In genomic region chr9:114346146-114346545, GRCh38 we compare ENCODE assay signal across 16 cellular contexts. TPM values are rescaled to one million over a fixed set of nuclear protein-coding genes. Genes with fewer than 3 reads are reported as not detected.
A peak's percentile ranks its signal among the peaks of the same experiment; 100 is the strongest.
DNase-seq lines count a peak whose midpoint lies in the region; ATAC-seq and TF ChIP-seq lines count a peak whose summit lies in the region.
"Had no signal": no experiment of that assay in that cellular context is flagged by ENCODE, and none has a peak within 500 bp of the region (broad histone marks: within the 10 kb centered on the region; RNA-seq: fewer than 3 reads in every experiment).

No MANE protein-coding gene starts in this region.

- no peaks in the 10 kb centered on the region for H3K9me3 Mint-ChIP-seq in activated naive CD4-positive, alpha-beta T cell treated with anti-CD3 and anti-CD28 coated beads for 36 hours
- H3K9me3 Mint-ChIP-seq in activated naive CD4-positive, alpha-beta T cell treated with anti-CD3 and anti-CD28 coated beads, Interleukin-2, amount 50 U/mL, for 72 hours: no peaks in the 10 kb centered on the region
- no peaks in the 10 kb centered on the region for H3K9me3 Mint-ChIP-seq in chondrocyte (ENCODE audit: low read depth)
- H3K9me3 Mint-ChIP-seq: CD4-positive, alpha-beta memory T cell had no signal

- intact Hi-C loops in activated naive CD4-positive, alpha-beta T cell treated with anti-CD3 and anti-CD28 coated beads for 36 hours (cut with micrococcal nuclease): loop anchor here (5.0 kb wide), 1 partner anchor 141 kb away; no protein-coding TSS in a partner anchor
- intact Hi-C loops in spleen (cut with DNase I; ENCODE audit: low total_unique reads): loop anchor here (10.0 kb wide), 1 partner anchor 49 kb away; no protein-coding TSS in a partner anchor

- peaks cover 41% of the 10 kb centered on the region for H3K4me1 Mint-ChIP-seq in activated naive CD4-positive, alpha-beta T cell treated with anti-CD3 and anti-CD28 coated beads for 36 hours (ENCODE audit: low read depth)
- H3K4me1 Mint-ChIP-seq in chondrocyte (ENCODE audit: low read depth): peaks cover 28% of the 10 kb centered on the region

- H3K4me1 ChIP-seq in spleen: peaks cover 8 to 64% (median 28%) of the 10 kb centered on the region in 6 donors

- H3K27ac ChIP-seq in RWPE1 (0 out of 2 replicates have a peak overlapping the region, but pooled peaks have one; percentile 1), spleen (peak overlapping the region in 3 of 8 donors; percentile 8 to 84 (median 17))

- H3K27me3 Mint-ChIP-seq in activated naive CD4-positive, alpha-beta T cell treated with anti-CD3 and anti-CD28 coated beads for 36 hours (ENCODE audit: low read depth): no peaks in the 10 kb centered on the region
- H3K27me3 Mint-ChIP-seq in chondrocyte (ENCODE audit: low read depth): no peaks in the 10 kb centered on the region
- H3K27me3 Mint-ChIP-seq: CD4-positive, alpha-beta memory T cell had no signal

- H3K27me3 ChIP-seq in spleen (replicated peaks in 1 of 7): no peaks in the 10 kb centered on the region

- TF ChIP-seq CTCF in RWPE1 (conservative IDR thresholded peaks at IDR 0.05; ENCODE audit: low read depth) (no peak), chondrocyte (IDR thresholded peaks at IDR 0.05) (no peak), spleen (IDR thresholded peaks at IDR 0.05 in 8 of 11, conservative IDR thresholded peaks at IDR 0.05 in 3 of 11) (no peak)

- ATAC-seq in activated naive CD4-positive, alpha-beta T cell treated with anti-CD3 and anti-CD28 coated beads, Interleukin-2, amount 50 U/mL, for 72 hours: no peak
- ATAC-seq in GM18502 (IDR thresholded peaks at IDR 0.05; ENCODE audit: poor library complexity, unreplicated experiment) (no peak), HG03565 (IDR thresholded peaks at IDR 0.05; ENCODE audit: unreplicated experiment) (no peak)

- WGBS in spleen, 5 donors: 90 to 95% (median 90%) methylated on average over 11 of the region's 11 CpGs

- H3K36me3 ChIP-seq in spleen: peaks cover 10 to 100% (median 100%) of the 10 kb centered on the region in 6 donors

- H3K9me3 ChIP-seq in spleen: no peaks in the 10 kb centered on the region

- peaks cover 78% of the 10 kb centered on the region for H3K36me3 Mint-ChIP-seq in activated naive CD4-positive, alpha-beta T cell treated with anti-CD3 and anti-CD28 coated beads for 36 hours (ENCODE audit: low read depth)
- peaks cover 41 to 59% of the 10 kb centered on the region in 2 donors for H3K36me3 Mint-ChIP-seq in activated naive CD4-positive, alpha-beta T cell treated with anti-CD3 and anti-CD28 coated beads, Interleukin-2, amount 50 U/mL, for 72 hours
- peaks cover 58% of the 10 kb centered on the region for H3K36me3 Mint-ChIP-seq in chondrocyte (ENCODE audit: low read depth)

- H3K27ac Mint-ChIP-seq in activated naive CD4-positive, alpha-beta T cell treated with anti-CD3 and anti-CD28 coated beads for 36 hours: peak overlapping the region; percentile 98
- H3K27ac Mint-ChIP-seq in activated naive CD4-positive, alpha-beta T cell treated with anti-CD3 and anti-CD28 coated beads, Interleukin-2, amount 50 U/mL, for 72 hours: peak overlapping the region in 1 of 2 donors; percentile 91
- no peak overlapping the region for H3K27ac Mint-ChIP-seq in chondrocyte (ENCODE audit: unreplicated experiment)

- no peak for DNase-seq in activated naive CD4-positive, alpha-beta T cell treated with anti-CD3 and anti-CD28 coated beads for 36 hours
- DNase-seq in activated naive CD4-positive, alpha-beta T cell treated with anti-CD3 and anti-CD28 coated beads, Interleukin-2, amount 50 U/mL, for 72 hours (ENCODE audit: low spot score in 2 of 2): no peak
- DNase-seq in RWPE1 (ENCODE audit: low spot score): no peak
- DNase-seq in chondrocyte (ENCODE audit: low spot score): peak; percentile 36
- peak; percentile 32 for DNase-seq in spleen
- DNase-seq: ACHN; CD4-positive, alpha-beta memory T cell; EL; Karpas-422; MM.1S; NCI-H187 treated with DMSO at 0.1 percent for 48 hours; NCI-H446 treated with DMSO at 0.1 percent for 48 hours; NCI-H748 treated with DMSO at 0.1 percent for 48 hours; SHP77 treated with DMSO at 0.1 percent for 48 hours had no signal

- no peak for TF ChIP-seq POLR2A in spleen (IDR thresholded peaks at IDR 0.05)

- no peak overlapping the region for H3K4me3 ChIP-seq in spleen

- H3K4me3 Mint-ChIP-seq in activated naive CD4-positive, alpha-beta T cell treated with anti-CD3 and anti-CD28 coated beads for 36 hours: no peak overlapping the region
- H3K4me3 Mint-ChIP-seq in chondrocyte (ENCODE audit: unreplicated experiment): no peak overlapping the region
- H3K4me3 Mint-ChIP-seq: CD4-positive, alpha-beta memory T cell had no signal

- CTCF ChIA-PET in activated naive CD4-positive, alpha-beta T cell treated with anti-CD3 and anti-CD28 coated beads for 36 hours (lab: Charles Lee): interaction anchor here (0.9 to 1.9 kb wide), 3 partner anchors 40 to 307 kb away, joined by 3 to 6 read pairs (median 4); no protein-coding TSS in a partner anchor
- CTCF ChIA-PET in RWPE1 (lab: Yijun Ruan, JAX): interaction anchor here (0.6 kb wide), 1 partner anchor 13 kb away, joined by 3 read pairs; no protein-coding TSS in a partner anchor

- POLR2A ChIA-PET in RWPE1 (lab: Yijun Ruan, JAX; ENCODE audit: low non-redundant PET): no interaction called here

RNA-seq across cellular contexts. Expression of gene ORM2, which starts 16.5 kb away (rescaled TPM):
- not detected for total RNA-seq in activated naive CD4-positive, alpha-beta T cell treated with anti-CD3 and anti-CD28 coated beads for 36 hours
- not detected for total RNA-seq in activated naive CD4-positive, alpha-beta T cell treated with anti-CD3 and anti-CD28 coated beads, Interleukin-2, amount 50 U/mL, for 72 hours
- not detected in 3 replicates for total RNA-seq in chondrocyte
- under 1 TPM in 2 of 7 donors, not detected in 5; 0.57 to 0.93 TPM for total RNA-seq in spleen
- polyA plus RNA-seq in spleen: under 1 TPM in 2 of 3 donors, not detected in 1; 0.13 to 0.18 TPM
- total RNA-seq: CD4-positive, alpha-beta memory T cell had no signal
- polyA plus RNA-seq: CD4-positive, alpha-beta memory T cell had no signal

RNA-seq across cellular contexts. Expression of gene ORM1, which starts 23.2 kb away (rescaled TPM):
- not detected for total RNA-seq in activated naive CD4-positive, alpha-beta T cell treated with anti-CD3 and anti-CD28 coated beads for 36 hours
- not detected for total RNA-seq in activated naive CD4-positive, alpha-beta T cell treated with anti-CD3 and anti-CD28 coated beads, Interleukin-2, amount 50 U/mL, for 72 hours
- total RNA-seq in chondrocyte (not detected in 3 replicates), spleen (10 to 100 TPM in 2 of 7 donors, 1 to 10 TPM in 4, under 1 TPM in 1; 0.95 to 13.6 (median 6.2) TPM)
- 1 to 10 TPM in 2 of 3 donors, under 1 TPM in 1; 0.99 to 2.0 (median 1.7) TPM for polyA plus RNA-seq in spleen
- total RNA-seq: CD4-positive, alpha-beta memory T cell had no signal
- polyA plus RNA-seq: CD4-positive, alpha-beta memory T cell had no signal

RNA-seq across cellular contexts. Expression of gene AKNA, which starts 41.6 kb away (rescaled TPM):
- 100 to 1,000 TPM; 107 to 118 TPM for total RNA-seq in activated naive CD4-positive, alpha-beta T cell treated with anti-CD3 and anti-CD28 coated beads for 36 hours
- 100 to 1,000 TPM; 165 to 174 TPM for total RNA-seq in activated naive CD4-positive, alpha-beta T cell treated with anti-CD3 and anti-CD28 coated beads, Interleukin-2, amount 50 U/mL, for 72 hours
- total RNA-seq in chondrocyte (19.1 to 43.1 TPM (median 43.0 TPM) in 3 replicates), spleen (100 to 1,000 TPM; 198 to 324 (median 238) TPM)
- polyA plus RNA-seq in spleen: 100 to 1,000 TPM in 2 of 3 donors, 10 to 100 TPM in 1; 92.9 to 129 (median 124) TPM

Comparison
In these comparisons a context has a peak if more than half of its experiments do, and no peak if none do; other contexts are left out.
1. DNase-seq: peak in chondrocyte (single experiment) and spleen (single experiment); none in activated naive CD4-positive, alpha-beta T cell treated with anti-CD3 and anti-CD28 coated beads for 36 hours (single experiment), activated naive CD4-positive, alpha-beta T cell treated with anti-CD3 and anti-CD28 coated beads, Interleukin-2, amount 50 U/mL, for 72 hours (0 of 2) and RWPE1 (single experiment).